Comparison of ENCODE assay signal across 9 cellular contexts in the genomic region with DNA sequence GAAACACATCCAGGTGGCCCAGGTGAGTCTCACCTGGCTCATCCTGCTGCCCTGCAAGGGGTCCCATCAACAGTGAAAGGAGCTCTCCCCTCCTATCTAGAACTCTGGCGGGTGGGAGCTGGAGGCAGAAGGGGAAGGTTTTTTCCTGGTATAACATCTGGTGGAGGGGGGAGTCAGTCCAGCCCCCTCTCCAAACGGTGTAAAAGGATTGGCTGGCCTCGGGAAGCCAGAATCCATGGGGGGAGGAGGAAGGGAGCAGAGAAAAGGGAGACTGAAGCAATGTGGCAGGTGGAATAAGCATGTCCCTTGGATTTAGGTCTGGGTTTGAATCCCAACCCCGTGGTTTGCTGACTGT. TPM values are rescaled to one million over a fixed set of nuclear protein-coding genes. Genes with fewer than 3 reads are reported as not detected.
A peak's percentile ranks its signal among the peaks of the same experiment; 100 is the strongest.
DNase-seq lines count a peak whose midpoint lies in the region; ATAC-seq and TF ChIP-seq lines count a peak whose summit lies in the region.
"Had no signal": no experiment of that assay in that cellular context is flagged by ENCODE, and none has a peak within 500 bp of the region (broad histone marks: within the 10 kb centered on the region; RNA-seq: fewer than 3 reads in every experiment).

No MANE protein-coding gene starts in this region.

- peaks cover 15% of the 10 kb centered on the region for H3K27me3 ChIP-seq in iPS DF 6.9 (ENCODE audit: control insufficient read depth, insufficient read depth, low read length)

- peak overlapping the region; percentile 85 for H3K4me3 Mint-ChIP-seq in stimulated activated effector memory CD8-positive, alpha-beta T cell treated with anti-CD3 and anti-CD28 coated beads, Interleukin-12 subunit alpha, Interleukin-12 subunit beta, amount 100 ng/mL, for 72 hours

- ATAC-seq in stimulated activated effector memory CD8-positive, alpha-beta T cell treated with anti-CD3 and anti-CD28 coated beads, Interleukin-12 subunit alpha, Interleukin-12 subunit beta, amount 100 ng/mL, for 72 hours: no peak
- no peak for ATAC-seq in HG02763 (IDR thresholded peaks at IDR 0.05; ENCODE audit: unreplicated experiment)

- no peaks in the 10 kb centered on the region for H3K9me3 ChIP-seq in iPS DF 6.9 (ENCODE audit: control insufficient read depth, insufficient read depth, low read length)
- H3K9me3 ChIP-seq: tibial artery had no signal

- no CpG with 5 or more reads among the region's 4 CpGs for WGBS in iPS DF 6.9 (ENCODE audit: insufficient coverage, insufficient read length)

- H3K27ac ChIP-seq in iPS DF 6.9 (ENCODE audit: low read length): no peak overlapping the region

- peaks cover 2% of the 10 kb centered on the region for H3K4me1 ChIP-seq in iPS DF 6.9 (ENCODE audit: control insufficient read depth, insufficient read depth, low read length)

- H3K9me3 Mint-ChIP-seq in stimulated activated effector memory CD8-positive, alpha-beta T cell treated with anti-CD3 and anti-CD28 coated beads, Interleukin-12 subunit alpha, Interleukin-12 subunit beta, amount 100 ng/mL, for 72 hours: no peaks in the 10 kb centered on the region

- H3K36me3 Mint-ChIP-seq in stimulated activated effector memory CD8-positive, alpha-beta T cell treated with anti-CD3 and anti-CD28 coated beads, Interleukin-12 subunit alpha, Interleukin-12 subunit beta, amount 100 ng/mL, for 72 hours: peaks cover 14% of the 10 kb centered on the region

- H3K4me3 ChIP-seq in WI38 (ENCODE audit: low read depth, low read length) (peak overlapping the region; percentile 98; the same call in 1 of the 2 replicates), iPS DF 6.9 (ENCODE audit: low read length) (peak overlapping the region; percentile 80; the same call in 1 of the 2 replicates)

- H3K36me3 ChIP-seq in iPS DF 6.9 (ENCODE audit: control insufficient read depth, insufficient read depth, low read length): no peaks in the 10 kb centered on the region
- H3K36me3 ChIP-seq: tibial artery had no signal

- peaks cover 23% of the 10 kb centered on the region for H3K4me1 Mint-ChIP-seq in stimulated activated effector memory CD8-positive, alpha-beta T cell treated with anti-CD3 and anti-CD28 coated beads, Interleukin-12 subunit alpha, Interleukin-12 subunit beta, amount 100 ng/mL, for 72 hours

- TF ChIP-seq CTCF in WI38 (IDR thresholded peaks at IDR 0.05; ENCODE audit: low read depth, low read length): no peak

- DNase-seq in NCI-H345 (lab: John Stamatoyannopoulos, UW) (peak; percentile 89), NCI-H345 treated with DMSO at 0.1 percent for 48 hours (lab: John Stamatoyannopoulos, UW; ENCODE audit: unreplicated experiment) (no peak), iPS DF 6.9 (ENCODE audit: low read depth, low spot score) (no peak), cerebellum (ENCODE audit: low spot score) (no peak), NCI-H510A (lab: John Stamatoyannopoulos, UW) (no peak)
- no peak for DNase-seq in stimulated activated effector memory CD8-positive, alpha-beta T cell treated with anti-CD3 and anti-CD28 coated beads, Interleukin-12 subunit alpha, Interleukin-12 subunit beta, amount 100 ng/mL, for 72 hours (ENCODE audit: low spot score in 2 of 2)

- peak overlapping the region; percentile 37 for H3K27ac Mint-ChIP-seq in stimulated activated effector memory CD8-positive, alpha-beta T cell treated with anti-CD3 and anti-CD28 coated beads, Interleukin-12 subunit alpha, Interleukin-12 subunit beta, amount 100 ng/mL, for 72 hours

RNA-seq across cellular contexts. Expression of a gene that starts 1.2 kb away (rescaled TPM):
- total RNA-seq in cerebellum: 26.5 TPM

RNA-seq across cellular contexts. Expression of a gene that starts 20.7 kb away (rescaled TPM):
- 10.3 TPM for total RNA-seq in cerebellum
